9 cellular contexts compared by ENCODE assay signal in genomic region chr1:195275688-195276087, GRCh38.
"Had no signal": no experiment of that assay in that cellular context is flagged by ENCODE, and none has a peak within 500 bp of the region (broad histone marks: within the 10 kb centered on the region; RNA-seq: fewer than 3 reads in every experiment).

No MANE protein-coding gene starts in this region.

- ATAC-seq: HCT116, K562 had no signal

- H2AFZ ChIP-seq: GM23248 had no signal

- FAIRE-seq: K562 had no signal

- H3K27ac Mint-ChIP-seq: HFFc6 had no signal

- H3K4me3 ChIP-seq: GM23248, HAP-1, K562 had no signal

- DNase-seq: GM23248, GOT3, H7, HFFc6, IMR-90 had no signal

- H3K9me3 ChIP-seq: HAP-1 had no signal

- H3K4me1 ChIP-seq: HAP-1 had no signal

- H3K9ac ChIP-seq: GM23248 had no signal

- H3K27ac ChIP-seq: GM23248, HL-60 had no signal

- H3K36me3 ChIP-seq: HAP-1 had no signal

- H3K9me3 Mint-ChIP-seq: HFFc6 had no signal

- H3K4me3 Mint-ChIP-seq: HFFc6 had no signal
